Comparison of ENCODE assay signal across 8 cellular contexts in genomic region chr1:201709564-201710295, GRCh38.
A peak's percentile ranks its signal among the peaks of the same experiment; 100 is the strongest.
DNase-seq lines count a peak whose midpoint lies in the region; ATAC-seq and TF ChIP-seq lines count a peak whose summit lies in the region.

No MANE protein-coding gene starts in this region.

- DNase-seq in NCI-H1105 treated with DMSO at 0.1 percent for 48 hours (lab: John Stamatoyannopoulos, UW) (peak; percentile 42), NCI-H1105 (lab: John Stamatoyannopoulos, UW) (no peak), HFFc6 (peak; percentile 62), NCI-H82 (lab: John Stamatoyannopoulos, UW) (peak; percentile 86), epithelial cell of proximal tubule (ENCODE audit: low read depth) (no peak)
- peak; percentile 30 to 41 (median 40) for DNase-seq in activated CD8-positive, alpha-beta memory T cell treated with anti-CD3 and anti-CD28 coated beads for 48 hours (ENCODE audit: low read depth in 2 of 3, low spot score in 2 of 3)
- DNase-seq in naive thymus-derived CD8-positive, alpha-beta T cell, result peak; percentile 12 to 81 (median 52)
- DNase-seq in stimulated activated naive CD4-positive, alpha-beta T cell treated with Interleukin-2 at 50 U/mL for 16 hours (lab: John Stamatoyannopoulos, UW), result peak; percentile 31

- no peaks in the 10 kb centered on the region for H3K9me3 Mint-ChIP-seq in HFFc6
- no peaks in the 10 kb centered on the region for H3K9me3 Mint-ChIP-seq in naive thymus-derived CD8-positive, alpha-beta T cell

- peaks cover 16% of the 10 kb centered on the region for H3K36me3 Mint-ChIP-seq in HFFc6 (ENCODE audit: low read depth)
- no peaks in the 10 kb centered on the region for H3K36me3 Mint-ChIP-seq in naive thymus-derived CD8-positive, alpha-beta T cell

- POLR2A ChIA-PET in naive thymus-derived CD8-positive, alpha-beta T cell (lab: Charles Lee), result no interaction called here

- peak overlapping the region; percentile 100 for H3K27ac Mint-ChIP-seq in HFFc6
- no peak overlapping the region for H3K27ac Mint-ChIP-seq in naive thymus-derived CD8-positive, alpha-beta T cell

- H3K27me3 Mint-ChIP-seq in HFFc6 (ENCODE audit: insufficient read depth), result peaks cover 8% of the 10 kb centered on the region; the same call in 1 of the 2 replicates
- H3K27me3 Mint-ChIP-seq in naive thymus-derived CD8-positive, alpha-beta T cell, result peaks cover 2 to 12% (median 8%) of the 10 kb centered on the region in 5 donors

- peak; percentile 89 to 91 for ATAC-seq in naive thymus-derived CD8-positive, alpha-beta T cell

- peaks cover 98% of the 10 kb centered on the region for H3K4me1 Mint-ChIP-seq in HFFc6 (ENCODE audit: low read depth)
- peaks cover 0 to 4% (median under 1%) of the 10 kb centered on the region in 4 donors for H3K4me1 Mint-ChIP-seq in naive thymus-derived CD8-positive, alpha-beta T cell

- TF ChIP-seq CTCF in HFFc6 (IDR thresholded peaks at IDR 0.05) (peak; percentile 98), epithelial cell of proximal tubule (conservative IDR thresholded peaks at IDR 0.05; ENCODE audit: low read depth, low read length) (peak; percentile 70)

- no peak overlapping the region for H3K4me3 ChIP-seq in epithelial cell of proximal tubule (ENCODE audit: low read depth, low read length)

- H3K4me3 Mint-ChIP-seq in HFFc6, result no peak overlapping the region; the same call in 1 of the 2 replicates
- no peak overlapping the region for H3K4me3 Mint-ChIP-seq in naive thymus-derived CD8-positive, alpha-beta T cell

Comparison
In these comparisons a context has a peak if more than half of its experiments do, and no peak if none do; other contexts are left out.
1. DNase-seq: peak in NCI-H1105 treated with DMSO at 0.1 percent for 48 hours (single experiment), HFFc6 (single experiment), NCI-H82 (single experiment), activated CD8-positive, alpha-beta memory T cell treated with anti-CD3 and anti-CD28 coated beads for 48 hours (3 of 3), naive thymus-derived CD8-positive, alpha-beta T cell (10 of 10) and stimulated activated naive CD4-positive, alpha-beta T cell treated with Interleukin-2 at 50 U/mL for 16 hours (single experiment); none in NCI-H1105 (single experiment) and epithelial cell of proximal tubule (single experiment).